Comparison of ENCODE assay signal across 30 cellular contexts in the genomic region with DNA sequence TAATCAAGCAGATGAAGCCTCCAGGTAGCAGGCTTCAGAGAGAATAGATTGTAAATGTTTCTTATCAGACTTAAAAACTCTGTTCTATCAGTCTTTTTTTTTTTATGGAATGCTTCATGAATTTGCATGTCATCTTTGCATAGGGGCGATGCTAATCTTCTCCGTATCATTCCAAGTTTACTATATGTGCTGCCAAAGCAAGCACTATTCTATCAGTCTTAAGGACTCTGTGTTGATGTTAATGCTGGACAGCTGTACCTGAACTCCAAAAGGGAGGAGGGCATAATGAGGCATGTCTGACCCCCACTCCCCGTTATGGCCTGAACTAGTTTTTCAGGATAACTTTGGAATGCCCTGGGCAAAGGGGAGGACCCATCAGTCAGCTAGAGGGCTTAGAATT.
"Had no signal": no experiment of that assay in that cellular context is flagged by ENCODE, and none has a peak within 500 bp of the region (broad histone marks: within the 10 kb centered on the region; RNA-seq: fewer than 3 reads in every experiment).

No MANE protein-coding gene starts in this region.

- ATAC-seq: effector memory CD8-positive, alpha-beta T cell; heart right ventricle; left ventricle myocardium superior; lower lobe of right lung; naive thymus-derived CD8-positive, alpha-beta T cell; sciatic nerve had no signal

- H3K9me3 Mint-ChIP-seq: effector memory CD8-positive, alpha-beta T cell; immature natural killer cell had no signal

- H3K4me1 ChIP-seq: lower lobe of right lung, prostate gland, right atrium auricular region, testis, tibial artery, upper lobe of left lung had no signal

- FAIRE-seq: endometrium, urothelium cell line had no signal

- H3K27ac ChIP-seq: esophagus squamous epithelium, heart right ventricle, lower lobe of right lung, prostate gland, right atrium auricular region, testis, tibial artery, upper lobe of left lung had no signal

- H3K4me2 ChIP-seq: smooth muscle cell had no signal

- DNase-seq: cortex of kidney; effector memory CD8-positive, alpha-beta T cell; erythroblast; esophagus squamous epithelium; foreskin melanocyte; glutamatergic neuron; heart right ventricle; hippocampal formation; immature natural killer cell; islet precursor cell; left ventricle myocardium superior; lower lobe of right lung; naive thymus-derived CD8-positive, alpha-beta T cell; nephron progenitor cell; nucleus accumbens; stimulated activated CD4-positive, alpha-beta T cell treated with anti-CD3 and anti-CD28 coated beads, Interleukin-12 subunit alpha, Interleukin-12 subunit beta, amount 100 ng/mL, for 4 hours; stimulated activated CD4-positive, alpha-beta T cell treated with anti-CD3 and anti-CD28 coated beads, Interleukin-1b, Interleukin-23, amount 100 ng/mL, for 48 hours; stimulated activated CD4-positive, alpha-beta T cell treated with anti-CD3 and anti-CD28 coated beads, Interleukin-4, amount 100 ng/mL, for 1 hour; stimulated activated CD8-positive, alpha-beta memory T cell treated with anti-CD3 and anti-CD28 coated beads, Interleukin-4, amount 100 ng/mL, for 48 hours; stimulated activated naive CD4-positive, alpha-beta T cell treated with Interleukin-2 at 50 U/mL for 16 hours; substantia nigra; testis; tibial artery; upper lobe of left lung had no signal

- H3K4me1 Mint-ChIP-seq: immature natural killer cell had no signal

- H3K4me3 Mint-ChIP-seq: effector memory CD8-positive, alpha-beta T cell; immature natural killer cell; naive thymus-derived CD8-positive, alpha-beta T cell; nephron progenitor cell had no signal

- H3K4me3 ChIP-seq: esophagus squamous epithelium, heart right ventricle, lower lobe of right lung, prostate gland, right atrium auricular region, smooth muscle cell, testis, tibial artery, upper lobe of left lung had no signal

- H3K27me3 ChIP-seq: esophagus squamous epithelium, heart right ventricle, right atrium auricular region, testis, tibial artery, upper lobe of left lung had no signal

- H3K27me3 Mint-ChIP-seq: naive thymus-derived CD8-positive, alpha-beta T cell had no signal

- H3K36me3 ChIP-seq: esophagus squamous epithelium, heart right ventricle, lower lobe of right lung, prostate gland, right atrium auricular region, tibial artery, upper lobe of left lung had no signal

- H3K9me3 ChIP-seq: esophagus squamous epithelium, lower lobe of right lung, prostate gland, right atrium auricular region, testis, tibial artery, upper lobe of left lung had no signal

- H3K27ac Mint-ChIP-seq: effector memory CD8-positive, alpha-beta T cell; immature natural killer cell; nephron progenitor cell had no signal
